Comparison of ENCODE assay signal across 24 cellular contexts in the genomic region with DNA sequence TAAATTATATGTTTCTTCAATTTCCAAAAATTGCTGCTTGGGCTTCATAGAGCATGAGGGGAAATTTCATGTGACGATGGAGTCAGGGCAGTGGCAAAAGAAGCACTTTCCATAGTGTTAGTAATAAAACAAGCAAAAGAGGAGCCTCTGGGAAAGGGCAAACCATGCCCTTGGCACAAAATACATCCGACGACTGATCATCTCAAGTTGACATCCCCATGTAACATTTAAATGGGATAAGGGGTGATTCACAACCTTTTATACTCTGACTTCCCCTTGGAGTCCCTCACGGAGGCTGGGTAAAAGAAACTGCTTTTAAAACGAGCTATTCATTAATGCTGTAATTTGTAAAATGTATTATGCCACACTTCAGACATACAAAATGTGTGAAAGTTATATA.
"Had no signal": no experiment of that assay in that cellular context is flagged by ENCODE, and none has a peak within 500 bp of the region (broad histone marks: within the 10 kb centered on the region; RNA-seq: fewer than 3 reads in every experiment).

No MANE protein-coding gene starts in this region.

- ATAC-seq: activated T-cell treated with anti-CD3 and anti-CD28 coated beads, Interleukin-2, amount 50 U/mL, for 4 hours; esophagus mucosa; gastrocnemius medialis; natural killer cell treated with Interleukin-12 subunit alpha and Interleukin-12 subunit beta and Interleukin-15 and Interleukin-18, amount 100 ng/mL, for 72 hours; stimulated activated naive CD8-positive, alpha-beta T cell treated with anti-CD3 and anti-CD28 coated beads, Interleukin-15, Interleukin-2, amounts not matched to agents 100 U/mL and 50 U/mL, for 24 hours had no signal

- H3K36me3 ChIP-seq: gastrocnemius medialis, ovary, prostate gland, spleen, tibial artery had no signal

- H3K27ac ChIP-seq: gastrocnemius medialis, ovary, prostate gland, spleen, tibial artery had no signal

- H3K36me3 Mint-ChIP-seq: natural killer cell treated with Interleukin-12 subunit alpha and Interleukin-12 subunit beta and Interleukin-15 and Interleukin-18, amount 100 ng/mL, for 72 hours had no signal

- H3K27me3 Mint-ChIP-seq: activated naive CD8-positive, alpha-beta T cell had no signal

- H3K4me3 ChIP-seq: gastrocnemius medialis, ovary, prostate gland, spleen, tibial artery had no signal

- DNase-seq: activated CD4-positive, alpha-beta T cell treated with anti-CD3 and anti-CD28 coated beads for 4 hours; activated CD4-positive, alpha-beta T cell treated with anti-CD3 and anti-CD28 coated beads, Interleukin-2, amount 50 U/mL, for 48 hours; activated CD4-positive, CD25-positive, alpha-beta regulatory T cell; activated CD8-positive, alpha-beta memory T cell treated with anti-CD3 and anti-CD28 coated beads, Interleukin-2, amount 50 U/mL, for 48 hours; activated naive CD4-positive, alpha-beta T cell; activated T-cell treated with anti-CD3 and anti-CD28 coated beads, Interleukin-2, amount 50 U/mL, for 4 hours; cerebellar nuclear complex; cortex of kidney; gastrocnemius medialis; head of caudate nucleus; hypothalamus; ovary; spleen; stimulated activated CD4-positive, alpha-beta T cell treated with anti-CD3 and anti-CD28 coated beads, Interleukin-4, amount 100 ng/mL, for 24 hours; stimulated activated naive CD8-positive, alpha-beta T cell treated with anti-CD3 and anti-CD28 coated beads, Interleukin-15, Interleukin-2, amounts not matched to agents 100 U/mL and 50 U/mL, for 24 hours; substantia nigra; T1000; tibial artery had no signal

- H3K9me3 Mint-ChIP-seq: activated T-cell treated with anti-CD3 and anti-CD28 coated beads, Interleukin-2, amount 50 U/mL, for 4 hours; activated T-helper 2 cell treated with anti-CD3 and anti-CD28 coated beads, Interferon-gamma antibody, Interleukin-2, Interleukin-4, amounts not matched to agents 10 μg/mL and 5 μg/mL and 100 μg/mL, durations not matched to agents 14 hours and 24 hours and 36 hours; natural killer cell treated with Interleukin-12 subunit alpha and Interleukin-12 subunit beta and Interleukin-15 and Interleukin-18, amount 100 ng/mL, for 72 hours; T-helper 1 cell treated with Interleukin-12 subunit alpha and Interleukin-12 subunit beta and Interleukin-4 antibody, amounts not matched to agents 30 μg/mL and 1 μg/mL, for 36 hours had no signal

- H3K27me3 ChIP-seq: gastrocnemius medialis, ovary, spleen, tibial artery had no signal

- H3K4me3 Mint-ChIP-seq: activated naive CD8-positive, alpha-beta T cell; activated T-cell treated with anti-CD3 and anti-CD28 coated beads, Interleukin-2, amount 50 U/mL, for 4 hours; natural killer cell treated with Interleukin-12 subunit alpha and Interleukin-12 subunit beta and Interleukin-15 and Interleukin-18, amount 100 ng/mL, for 72 hours; T-helper 1 cell treated with Interleukin-12 subunit alpha and Interleukin-12 subunit beta and Interleukin-4 antibody, amounts not matched to agents 30 μg/mL and 1 μg/mL, for 36 hours had no signal

- H3K27ac Mint-ChIP-seq: activated naive CD8-positive, alpha-beta T cell; activated T-helper 2 cell treated with anti-CD3 and anti-CD28 coated beads, Interferon-gamma antibody, Interleukin-2, Interleukin-4, amounts not matched to agents 10 μg/mL and 5 μg/mL and 100 μg/mL, durations not matched to agents 14 hours and 24 hours and 36 hours; natural killer cell treated with Interleukin-12 subunit alpha and Interleukin-12 subunit beta and Interleukin-15 and Interleukin-18, amount 100 ng/mL, for 72 hours; T-helper 1 cell treated with Interleukin-12 subunit alpha and Interleukin-12 subunit beta and Interleukin-4 antibody, amounts not matched to agents 30 μg/mL and 1 μg/mL, for 36 hours had no signal

- H3K9me3 ChIP-seq: gastrocnemius medialis, ovary, prostate gland, spleen, tibial artery had no signal
